ENCODE assay signal across 8 cellular contexts in the genomic region with DNA sequence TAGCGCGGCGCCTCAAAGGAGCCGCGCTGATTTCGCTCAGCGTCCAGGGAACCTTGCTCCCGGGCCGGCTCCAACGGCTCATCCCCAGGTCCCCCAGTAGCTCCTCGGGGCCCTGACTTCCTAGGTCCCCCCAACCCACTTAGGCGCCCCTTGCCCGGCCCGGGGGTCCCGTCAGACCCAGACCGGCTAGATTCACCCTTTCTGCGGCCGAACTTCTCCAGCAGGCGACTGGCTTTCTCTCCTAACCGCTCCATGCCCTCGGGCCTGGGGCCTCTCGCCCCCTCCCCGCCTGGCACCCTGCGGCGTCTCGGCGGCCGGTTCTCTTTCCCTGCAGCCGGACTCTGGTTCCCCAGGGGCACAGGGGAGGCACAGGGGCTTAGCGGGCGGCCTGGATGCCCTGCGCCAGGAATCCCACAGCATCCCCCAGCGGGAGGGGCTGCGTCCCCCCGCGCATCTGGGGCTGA. TPM values are rescaled to one million over a fixed set of nuclear protein-coding genes. Genes with fewer than 3 reads are reported as not detected.
DNase-seq lines count a peak whose midpoint lies in the region; ATAC-seq, FAIRE-seq and TF ChIP-seq lines count a peak whose summit lies in the region.

No MANE protein-coding gene starts in this region.

- no peak overlapping the region for H3K27ac Mint-ChIP-seq in Caco-2 (ENCODE audit: unreplicated experiment)

- FAIRE-seq in pancreas (lab: Jason Lieb, UNC): no peak

- CTCF ChIA-PET in Caco-2 (lab: Charles Lee): interaction anchor here (0.6 to 3.2 kb wide), 9 partner anchors 9 to 138 kb away, joined by 3 to 37 read pairs (median 5); partner anchors contain the start of gene PRMT5

- H3K79me2 ChIP-seq in fibroblast of lung (ENCODE audit: control insufficient read depth, insufficient read depth, low read length): peaks cover 44% of the 10 kb centered on the region

- no peaks in the 10 kb centered on the region for H3K9me3 ChIP-seq in Caco-2
- no peaks in the 10 kb centered on the region for H3K9me3 ChIP-seq in NT2/D1 (ENCODE audit: insufficient read depth, low read length)
- H3K9me3 ChIP-seq in fibroblast of lung (ENCODE audit: control insufficient read depth, insufficient read depth, low read depth, low read length): no peaks in the 10 kb centered on the region
- H3K9me3 ChIP-seq in pancreas: no peaks in the 10 kb centered on the region

- peaks cover 41% of the 10 kb centered on the region for H3K36me3 Mint-ChIP-seq in Caco-2 (ENCODE audit: insufficient read depth, unreplicated experiment)

- in situ Hi-C loops in KBM-7 (cut with MboI; ENCODE audit: low pct_unique_long_range_greater_than_20kb, low sequenced_read_pairs): loop anchor here (10.0 kb wide), 1 partner anchor 83 kb away; no protein-coding TSS in a partner anchor

- H3K4me3 ChIP-seq in Caco-2 (ENCODE audit: low read depth, low read length) (peak overlapping the region; percentile 94), NT2/D1 (ENCODE audit: insufficient read length, low read depth) (no peak overlapping the region), fibroblast of lung (replicated peaks in 1 of 4; ENCODE audit: control extremely low read depth in 1 of 4, insufficient read depth in 1 of 4, low read depth in 3 of 4, low read length in 4 of 4) (peak overlapping the region; percentile 74 to 87 (median 81)), pancreas (peak overlapping the region; percentile 59 to 74 (median 72))

- TF ChIP-seq CTCF in Caco-2 (IDR thresholded peaks at IDR 0.05; ENCODE audit: insufficient read depth in 1 of 2, low read depth in 1 of 2, low read length in 1 of 2, severe bottlenecking in 1 of 2, unreplicated experiment in 1 of 2) (no peak), fibroblast of lung (conservative IDR thresholded peaks at IDR 0.05 in 1 of 2, IDR thresholded peaks at IDR 0.05 in 1 of 2; ENCODE audit: low read depth in 1 of 2, low read length in 2 of 2) (no peak), pancreas (IDR thresholded peaks at IDR 0.05) (no peak)

- H3K9ac ChIP-seq in NT2/D1 (ENCODE audit: insufficient read length, low read depth) (peak overlapping the region; percentile 3), fibroblast of lung (ENCODE audit: insufficient read depth, low read length) (peak overlapping the region; percentile 87)

- intact Hi-C loops in Caco-2 (cut with micrococcal nuclease; ENCODE audit: unreplicated experiment): loop anchor here (5.0 kb wide), 1 partner anchor 110 kb away; the partner anchor contains the start of gene LRP10
- intact Hi-C loops in pancreas (cut with DNase I): no loop called here

- POLR2A ChIA-PET in Caco-2 (lab: Charles Lee): interaction anchor here (0.6 to 2.6 kb wide), 11 partner anchors 10 to 113 kb away, joined by 3 to 35 read pairs (median 5); partner anchors contain the start of genes ACIN1, C14orf119 and PRMT5

- H4K20me1 ChIP-seq in fibroblast of lung (ENCODE audit: control insufficient read depth, extremely low read depth, insufficient read depth, low read length): no peaks in the 10 kb centered on the region

- DNase-seq in Caco-2 (no peak), NT2/D1 (ENCODE audit: low read depth, low spot score) (no peak), fibroblast of lung (ENCODE audit: low read depth in 2 of 2) (no peak), pancreas (peak in 3 of 6 donors; percentile 25 to 77 (median 67)), KBM-7 (no peak), OCI-M2 (lab: John Stamatoyannopoulos, UW; ENCODE audit: unreplicated experiment) (no peak), epidermal melanocyte (ENCODE audit: insufficient read length, low spot score) (no peak)

- H3K27ac ChIP-seq in fibroblast of lung (ENCODE audit: insufficient read depth, low read length) (peak overlapping the region; percentile 85), pancreas (peak overlapping the region; percentile 24 to 70 (median 56))

- H3K36me3 ChIP-seq in Caco-2 (ENCODE audit: control insufficient read depth, insufficient read depth, low read length) (0 out of 2 replicates have a peak, but pooled peaks cover 4% of the 10 kb centered on the region), NT2/D1 (ENCODE audit: insufficient read depth, insufficient read length, low read length) (no peaks in the 10 kb centered on the region), fibroblast of lung (ENCODE audit: control insufficient read depth, insufficient read depth, low read length) (peaks cover 2% of the 10 kb centered on the region), pancreas (no peaks in the 10 kb centered on the region)

- TSS peak; percentile 4 for BruUV-seq in Caco-2 (replicated peaks; lab: Mats Ljungman, UMichigan)

- H3K4me1 ChIP-seq in Caco-2 (peaks cover 32% of the 10 kb centered on the region), NT2/D1 (ENCODE audit: insufficient read depth, insufficient read length) (peaks cover 15% of the 10 kb centered on the region), fibroblast of lung (ENCODE audit: control insufficient read depth, extremely low read depth, insufficient read depth, low read length) (peaks cover 20% of the 10 kb centered on the region), pancreas (peaks cover 17 to 29% (median 19%) of the 10 kb centered on the region in 3 donors)

- peaks cover 18% of the 10 kb centered on the region for H3K4me1 Mint-ChIP-seq in Caco-2 (ENCODE audit: low read depth, unreplicated experiment)

- 1% methylated on average over 26 to 36 of the region's 36 CpGs for WGBS in pancreas, 2 donors

- no peaks in the 10 kb centered on the region for H3K9me3 Mint-ChIP-seq in Caco-2 (ENCODE audit: unreplicated experiment)

- peak overlapping the region; percentile 68 for H3K4me2 ChIP-seq in fibroblast of lung (ENCODE audit: extremely low read depth, insufficient read depth, low read length)

- no peaks in the 10 kb centered on the region for H3K27me3 Mint-ChIP-seq in Caco-2 (ENCODE audit: insufficient read depth, unreplicated experiment)

- ATAC-seq in pancreas (peak in 3 of 4 donors; percentile 0 to 2 (median 1)), HG03460 (IDR thresholded peaks at IDR 0.05; ENCODE audit: unreplicated experiment) (no peak)

- no peak overlapping the region for H2AFZ ChIP-seq in fibroblast of lung (ENCODE audit: low read length)

- no peaks in the 10 kb centered on the region for H3K27me3 ChIP-seq in Caco-2 (replicated peaks; ENCODE audit: control insufficient read depth, insufficient read depth, low read length)
- H3K27me3 ChIP-seq in NT2/D1 (ENCODE audit: insufficient read depth, insufficient read length): no peaks in the 10 kb centered on the region
- H3K27me3 ChIP-seq in fibroblast of lung (ENCODE audit: control insufficient read depth, insufficient read depth, low read length): no peaks in the 10 kb centered on the region
- no peaks in the 10 kb centered on the region for H3K27me3 ChIP-seq in pancreas

- H3K4me3 Mint-ChIP-seq in Caco-2 (ENCODE audit: unreplicated experiment): no peak overlapping the region

RNA-seq across cellular contexts. Expression of gene AJUBA, which starts 0.3 kb away (rescaled TPM):
- total RNA-seq in Caco-2 (2022) (184 and 211 TPM in 2 replicates), fibroblast of lung (57.0 and 84.9 TPM in 2 replicates), pancreas (10 to 100 TPM in 2 of 6 donors, 1 to 10 TPM in 4; 5.4 to 17.8 (median 9.1) TPM)
- polyA plus RNA-seq in fibroblast of lung (26.1 and 41.3 TPM in 2 replicates), pancreas (1 to 10 TPM; 6.3 to 9.5 TPM)
- polyA plus RNA-seq in fibroblast of lung (2012): 27.2 and 39.8 TPM in 2 replicates
- polyA minus RNA-seq in fibroblast of lung (ENCODE audit: low replicate concordance): 100 and 151 TPM in 2 replicates

RNA-seq across cellular contexts. Expression of gene HAUS4, which starts 25.2 kb away (rescaled TPM):
- 67.7 and 70.7 TPM in 2 replicates for total RNA-seq in Caco-2 (2022)
- total RNA-seq in fibroblast of lung: 47.9 and 53.9 TPM in 2 replicates
- polyA plus RNA-seq in fibroblast of lung: 21.9 and 25.8 TPM in 2 replicates
- polyA plus RNA-seq in fibroblast of lung (2012): 19.7 and 25.0 TPM in 2 replicates
- 5.9 and 17.1 TPM in 2 replicates for polyA minus RNA-seq in fibroblast of lung (ENCODE audit: low replicate concordance)
- total RNA-seq in pancreas: 10 to 100 TPM; 18.4 to 31.8 (median 23.4) TPM
- 10 to 100 TPM; 13.6 to 17.0 TPM for polyA plus RNA-seq in pancreas

RNA-seq across cellular contexts. Expression of gene C14orf93, which starts 27.9 kb away (rescaled TPM):
- total RNA-seq in Caco-2 (2022) (7.2 and 7.8 TPM in 2 replicates), fibroblast of lung (10.5 and 13.0 TPM in 2 replicates), pancreas (1 to 10 TPM; 4.3 to 7.5 (median 5.4) TPM)
- polyA plus RNA-seq in fibroblast of lung (4.8 and 5.4 TPM in 2 replicates), pancreas (10 to 100 TPM in 1 of 2 donors, 1 to 10 TPM in 1; 8.3 to 11.3 TPM)
- 3.8 and 4.5 TPM in 2 replicates for polyA plus RNA-seq in fibroblast of lung (2012)
- 3.7 and 19.9 TPM in 2 replicates for polyA minus RNA-seq in fibroblast of lung (ENCODE audit: low replicate concordance)

RNA-seq across cellular contexts. Expression of gene PSMB5, which starts 52.7 kb away (rescaled TPM):
- 172 and 189 TPM in 2 replicates for total RNA-seq in Caco-2 (2022)
- total RNA-seq in fibroblast of lung: 166 and 204 TPM in 2 replicates
- 237 and 276 TPM in 2 replicates for polyA plus RNA-seq in fibroblast of lung
- polyA plus RNA-seq in fibroblast of lung (2012): 213 and 248 TPM in 2 replicates
- polyA minus RNA-seq in fibroblast of lung (ENCODE audit: low replicate concordance): 184 and 186 TPM in 2 replicates
- 10 to 100 TPM; 29.6 to 50.4 (median 45.9) TPM for total RNA-seq in pancreas
- polyA plus RNA-seq in pancreas: 10 to 100 TPM; 31.8 to 62.9 TPM

RNA-seq across cellular contexts. Expression of gene PRMT5, which starts 52.9 kb away (rescaled TPM):
- total RNA-seq in Caco-2 (2022): 107 and 111 TPM in 2 replicates
- total RNA-seq in fibroblast of lung: 50.3 and 54.8 TPM in 2 replicates
- 91.7 and 136 TPM in 2 replicates for polyA plus RNA-seq in fibroblast of lung
- 76.2 and 138 TPM in 2 replicates for polyA plus RNA-seq in fibroblast of lung (2012)
- 184 and 335 TPM in 2 replicates for polyA minus RNA-seq in fibroblast of lung (ENCODE audit: low replicate concordance)
- 10 to 100 TPM; 16.3 to 31.8 (median 29.2) TPM for total RNA-seq in pancreas
- polyA plus RNA-seq in pancreas: 10 to 100 TPM; 15.6 to 27.5 TPM
